In genomic region chr6:36873612-36874011, GRCh38 we compare ENCODE assay signal across 8 cellular contexts. TPM values are rescaled to one million over a fixed set of nuclear protein-coding genes. Genes with fewer than 3 reads are reported as not detected.
DNase-seq lines count a peak whose midpoint lies in the region; ATAC-seq and TF ChIP-seq lines count a peak whose summit lies in the region.

No MANE protein-coding gene starts in this region.

- DNase-seq in activated T-cell treated with anti-CD3 and anti-CD28 coated beads, Interleukin-2, amount 50 U/mL, for 24 hours, result no peak
- DNase-seq in activated T-cell treated with anti-CD3 and anti-CD28 coated beads, Interleukin-2, amount 50 U/mL, for 1 hour, result no peak
- DNase-seq in Panc1 (ENCODE audit: low read depth, low spot score), result no peak
- DNase-seq in erythroblast (lab: John Stamatoyannopoulos, UW), result peak; percentile 57 to 58
- DNase-seq in gastrocnemius medialis, result no peak
- no peak for DNase-seq in dedifferentiated amniotic fluid mesenchymal stem cell (ENCODE audit: extremely low spot score)

- TSS peak; percentile 82 for BruUV-seq in Panc1 (replicated peaks; lab: Mats Ljungman, UMichigan)

- H3K27ac Mint-ChIP-seq in activated T-cell treated with anti-CD3 and anti-CD28 coated beads, Interleukin-2, amount 50 U/mL, for 24 hours, result peak overlapping the region; percentile 99

- intact Hi-C loops in Panc1 (cut with micrococcal nuclease; ENCODE audit: unreplicated experiment), result no loop called here
- intact Hi-C loops in gastrocnemius medialis (cut with DNase I; ENCODE audit: low total_unique reads), result loop anchor here (1.0 kb wide), 1 partner anchor 12 kb away; the partner anchor contains the start of gene C6orf89

- H3K27me3 ChIP-seq in Panc1 (ENCODE audit: control insufficient read depth, insufficient read depth, low read length) (no peaks in the 10 kb centered on the region), gastrocnemius medialis (no peaks in the 10 kb centered on the region)

- peak; percentile 22; the same call in 1 of the 2 replicates for TF ChIP-seq CTCF in Panc1 (IDR thresholded peaks at IDR 0.05)
- no peak for TF ChIP-seq CTCF in gastrocnemius medialis (IDR thresholded peaks at IDR 0.05 in 4 of 5, conservative IDR thresholded peaks at IDR 0.05 in 1 of 5)

- peaks cover 56% of the 10 kb centered on the region for H3K36me3 Mint-ChIP-seq in activated T-cell treated with anti-CD3 and anti-CD28 coated beads, Interleukin-2, amount 50 U/mL, for 24 hours (ENCODE audit: low read depth)

- peak overlapping the region; percentile 94 for H3K4me3 Mint-ChIP-seq in activated T-cell treated with anti-CD3 and anti-CD28 coated beads, Interleukin-2, amount 50 U/mL, for 24 hours

- H3K36me3 ChIP-seq in Panc1 (ENCODE audit: control insufficient read depth, insufficient read depth, low read length) (peaks cover 9% of the 10 kb centered on the region), gastrocnemius medialis (peaks cover 0 to 3% of the 10 kb centered on the region in 2 donors)

- no peaks in the 10 kb centered on the region for H3K9me3 Mint-ChIP-seq in activated T-cell treated with anti-CD3 and anti-CD28 coated beads, Interleukin-2, amount 50 U/mL, for 24 hours

- peaks cover 3% of the 10 kb centered on the region for H3K27me3 Mint-ChIP-seq in activated T-cell treated with anti-CD3 and anti-CD28 coated beads, Interleukin-2, amount 50 U/mL, for 24 hours

- ATAC-seq in Panc1 (no peak), gastrocnemius medialis (no peak), HG03521 (IDR thresholded peaks at IDR 0.05; ENCODE audit: unreplicated experiment) (no peak), GM21526 (IDR thresholded peaks at IDR 0.05; ENCODE audit: low FRiP score, unreplicated experiment) (no peak)

- H3K27ac ChIP-seq in Panc1 (ENCODE audit: low read length) (peak overlapping the region; percentile 95), gastrocnemius medialis (no peak overlapping the region)

- H3K9me3 ChIP-seq in Panc1 (ENCODE audit: control insufficient read depth, insufficient read depth, low read depth, low read length) (no peaks in the 10 kb centered on the region), gastrocnemius medialis (no peaks in the 10 kb centered on the region)

- CTCF ChIA-PET in Panc1 (lab: Charles Lee), result interaction anchor here (0.8 to 1.7 kb wide), 2 partner anchors 91 to 144 kb away, joined by 4 read pairs; no protein-coding TSS in a partner anchor

- TF ChIP-seq POLR2A in erythroblast (IDR thresholded peaks at IDR 0.05; ENCODE audit: low read length) (no peak), gastrocnemius medialis (IDR thresholded peaks at IDR 0.05) (no peak)

- in situ Hi-C loops in Panc1 (cut with HindIII; ENCODE audit: low pct_unique_long_range_greater_than_20kb, low sequenced_read_pairs) (no loop called here), gastrocnemius medialis (cut with MboI; ENCODE audit: low sequenced_read_pairs in 4 of 4) (loop anchor here in 1 of 4 donors (25.0 kb wide), 1 partner anchor 261 kb away; no protein-coding TSS in a partner anchor)

- POLR2A ChIA-PET in Panc1 (lab: Charles Lee), result interaction anchor here (0.7 kb wide), 1 partner anchor 9 kb away, joined by 5 read pairs; no protein-coding TSS in a partner anchor

- H3K4me1 Mint-ChIP-seq in activated T-cell treated with anti-CD3 and anti-CD28 coated beads, Interleukin-2, amount 50 U/mL, for 24 hours (ENCODE audit: low read depth), result peaks cover 51% of the 10 kb centered on the region

- H3K4me3 ChIP-seq in Panc1 (ENCODE audit: low read depth in 2 of 2, low read length in 2 of 2) (peak overlapping the region; percentile 90 to 93), gastrocnemius medialis (peak overlapping the region; percentile 74 to 98 (median 91))

- peaks cover 16% of the 10 kb centered on the region for H3K4me1 ChIP-seq in Panc1 (ENCODE audit: control insufficient read depth, insufficient read depth, low read length)
- peaks cover 11 to 20% of the 10 kb centered on the region in 2 donors for H3K4me1 ChIP-seq in gastrocnemius medialis

RNA-seq across cellular contexts. Expression of gene PPIL1, which starts 1.0 kb away (rescaled TPM):
- total RNA-seq in Panc1 (2021; ENCODE audit: unreplicated experiment) (44.1 TPM), gastrocnemius medialis (10 to 100 TPM in 3 of 4 donors, 1 to 10 TPM in 1; 5.4 to 18.7 (median 16.8) TPM)
- polyA plus RNA-seq in Panc1 (2012; ENCODE audit: insufficient read length), result 34.5 TPM

RNA-seq across cellular contexts. Expression of gene C6orf89, which starts 12.1 kb away (rescaled TPM):
- 59.2 TPM for total RNA-seq in Panc1 (2021; ENCODE audit: unreplicated experiment)
- 32.3 TPM for polyA plus RNA-seq in Panc1 (2012; ENCODE audit: insufficient read length)
- 10 to 100 TPM; 30.8 to 53.2 (median 38.8) TPM for total RNA-seq in gastrocnemius medialis

RNA-seq across cellular contexts. Expression of gene CPNE5, which starts 34.4 kb away (rescaled TPM):
- total RNA-seq in Panc1 (2021; ENCODE audit: unreplicated experiment) (0.44 TPM), gastrocnemius medialis (under 1 TPM in 1 of 4 donors, not detected in 3; 0.11 TPM)
- 1.5 TPM for polyA plus RNA-seq in Panc1 (2012; ENCODE audit: insufficient read length)

Comparison
In these comparisons a context has a peak if more than half of its experiments do, and no peak if none do; other contexts are left out.
1. DNase-seq: peak in erythroblast (2 of 2); none in activated T-cell treated with anti-CD3 and anti-CD28 coated beads, Interleukin-2, amount 50 U/mL, for 24 hours (single experiment), activated T-cell treated with anti-CD3 and anti-CD28 coated beads, Interleukin-2, amount 50 U/mL, for 1 hour (single experiment), Panc1 (single experiment), gastrocnemius medialis (0 of 2) and dedifferentiated amniotic fluid mesenchymal stem cell (single experiment).